Comparison of ENCODE assay signal across 1 cellular context in the genomic region with DNA sequence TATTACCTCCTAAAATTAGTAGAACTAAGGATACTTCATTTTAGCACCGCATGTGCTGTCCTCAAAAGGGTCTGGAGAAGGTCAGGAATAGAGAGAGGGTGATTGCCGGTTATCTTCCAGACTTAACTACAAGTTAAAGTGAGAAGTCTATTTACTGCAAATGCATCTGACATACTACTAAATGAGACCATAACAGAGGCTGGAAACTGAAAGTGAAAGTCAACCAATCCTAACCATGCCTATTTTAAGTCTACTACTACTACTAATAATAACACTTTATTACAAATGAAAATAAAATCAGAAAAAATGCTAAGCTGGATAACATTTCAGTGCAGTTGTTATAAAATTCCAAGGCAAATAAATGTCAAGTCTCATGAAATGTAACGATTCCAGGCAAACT.
TF ChIP-seq lines count a peak whose summit lies in the region.

No MANE protein-coding gene starts in this region.

TF ChIP-seq in SK-N-SH, 30 proteins besides CTCF, POLR2A, EP300 and RAD21 (continued from another document):
- TF ChIP-seq TEAD4 (IDR thresholded peaks at IDR 0.05; ENCODE audit: borderline replicate concordance, insufficient read depth), result no peak
- TF ChIP-seq SIN3A (IDR thresholded peaks at IDR 0.05; ENCODE audit: borderline replicate concordance, low read depth, low read length), result no peak
- no peak for TF ChIP-seq GATA2 (CRISPR knock-in tag; IDR thresholded peaks at IDR 0.05)
- TF ChIP-seq FOXM1 (IDR thresholded peaks at IDR 0.05; ENCODE audit: low read depth), result no peak
- TF ChIP-seq POLR2AphosphoS5 (IDR thresholded peaks at IDR 0.05; ENCODE audit: low read depth, low read length), result no peak
- no peak for TF ChIP-seq RCOR1 (IDR thresholded peaks at IDR 0.05; ENCODE audit: low read length)
- TF ChIP-seq, protein P1, sequence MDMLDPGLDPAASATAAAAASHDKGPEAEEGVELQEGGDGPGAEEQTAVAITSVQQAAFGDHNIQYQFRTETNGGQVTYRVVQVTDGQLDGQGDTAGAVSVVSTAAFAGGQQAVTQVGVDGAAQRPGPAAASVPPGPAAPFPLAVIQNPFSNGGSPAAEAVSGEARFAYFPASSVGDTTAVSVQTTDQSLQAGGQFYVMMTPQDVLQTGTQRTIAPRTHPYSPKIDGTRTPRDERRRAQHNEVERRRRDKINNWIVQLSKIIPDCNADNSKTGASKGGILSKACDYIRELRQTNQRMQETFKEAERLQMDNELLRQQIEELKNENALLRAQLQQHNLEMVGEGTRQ (IDR thresholded peaks at IDR 0.05; ENCODE audit: borderline replicate concordance, low read depth, low read length), result no peak
- no peak for TF ChIP-seq MEF2A (IDR thresholded peaks at IDR 0.05; ENCODE audit: borderline replicate concordance, low read depth)
